ENCODE assay signal across 9 cellular contexts in genomic region chr11:33063326-33063775, GRCh38. TPM values are rescaled to one million over a fixed set of nuclear protein-coding genes. Genes with fewer than 3 reads are reported as not detected.
A peak's percentile ranks its signal among the peaks of the same experiment; 100 is the strongest.
DNase-seq lines count a peak whose midpoint lies in the region; ATAC-seq and TF ChIP-seq lines count a peak whose summit lies in the region.
"Had no signal": no experiment of that assay in that cellular context is flagged by ENCODE, and none has a peak within 500 bp of the region (broad histone marks: within the 10 kb centered on the region; RNA-seq: fewer than 3 reads in every experiment).

No MANE protein-coding gene starts in this region.

- no peak overlapping the region for H3K4ac ChIP-seq in IMR-90 (ENCODE audit: low read depth, low read length)

- H3K36me3 ChIP-seq in IMR-90 (ENCODE audit: control insufficient read depth, insufficient read depth, low read length) (peaks cover 33% of the 10 kb centered on the region), right atrium auricular region (peaks cover 68% of the 10 kb centered on the region)

- TF ChIP-seq CTCF in IMR-90 (conservative IDR thresholded peaks at IDR 0.05; ENCODE audit: low read depth, low read length) = no peak
- TF ChIP-seq CTCF in right atrium auricular region (IDR thresholded peaks at IDR 0.05) = no peak

- peak; percentile 40 for ATAC-seq in GM19025 (IDR thresholded peaks at IDR 0.05; ENCODE audit: low read depth, unreplicated experiment)
- ATAC-seq in IMR-90 (ENCODE audit: low read depth) = peak; percentile 40

- peaks cover 7% of the 10 kb centered on the region; the same call in 1 of the 2 replicates for H3K4me1 ChIP-seq in IMR-90 (ENCODE audit: control insufficient read depth, insufficient read depth, low read length)
- H3K4me1 ChIP-seq in right atrium auricular region = peaks cover 0 to 19% of the 10 kb centered on the region in 2 donors

- CTCF ChIA-PET in IMR-90 (lab: Yijun Ruan, JAX) = interaction anchor here (0.7 to 0.8 kb wide), 2 partner anchors 97 to 254 kb away, joined by 3 read pairs; no protein-coding TSS in a partner anchor

- peak; percentile 40 for DNase-seq in AG08395 (ENCODE audit: low spot score)
- DNase-seq in IMR-90 = peak; percentile 77
- no peak for DNase-seq in HuH-7.5 (ENCODE audit: low spot score)
- DNase-seq in NK-92 (lab: John Stamatoyannopoulos, UW; ENCODE audit: unreplicated experiment) = no peak
- DNase-seq in posterior vena cava (ENCODE audit: low spot score) = no peak
- no peak for DNase-seq in right atrium auricular region (ENCODE audit: low spot score)

- H2AK9ac ChIP-seq in IMR-90 (replicated peaks; ENCODE audit: low read depth, low read length, poor library complexity) = no peak overlapping the region

- no peak for TF ChIP-seq RAD21 in IMR-90 (IDR thresholded peaks at IDR 0.05; ENCODE audit: low read length)

- H3K27ac Mint-ChIP-seq in dendritic cell treated with granulocyte-macrophage colony-stimulating factor and Interleukin-4, amounts not matched to agents 40 ng/mL and 50 ng/mL, for 4 days = peak overlapping the region; percentile 83

- in situ Hi-C loops in IMR-90 (cut with MboI; ENCODE audit: low sequenced_read_pairs) = loop anchor here (5.0 to 25.0 kb wide), 3 partner anchors 106 to 476 kb away; partner anchors contain the start of genes EIF3M and PRRG4

- intact Hi-C loops in IMR-90 (cut with micrococcal nuclease) (loop anchor here (5.0 kb wide), 1 partner anchor 171 kb away; the partner anchor contains the start of gene QSER1), posterior vena cava (cut with DNase I) (no loop called here)
- intact Hi-C loops in dendritic cell treated with granulocyte-macrophage colony-stimulating factor and Interleukin-4, amounts not matched to agents 40 ng/mL and 50 ng/mL, for 4 days (cut with micrococcal nuclease) = loop anchor here (5.0 to 10.0 kb wide), 3 partner anchors 46 to 219 kb away; partner anchors contain the start of genes DEPDC7 and QSER1

- H3K18ac ChIP-seq in IMR-90 (ENCODE audit: low read depth, low read length) = no peak overlapping the region

- no peak overlapping the region; the same call in 1 of the 2 replicates for H3K14ac ChIP-seq in IMR-90 (replicated peaks; ENCODE audit: low read depth, low read length)

- H3K23ac ChIP-seq in IMR-90 (ENCODE audit: low read depth, low read length) = no peak overlapping the region

- BruUV-seq in IMR-90 (replicated peaks; lab: Mats Ljungman, UMichigan) = no TSS peak

- peak overlapping the region; percentile 23 for H3K4me3 Mint-ChIP-seq in dendritic cell treated with granulocyte-macrophage colony-stimulating factor and Interleukin-4, amounts not matched to agents 40 ng/mL and 50 ng/mL, for 4 days

- no peak overlapping the region for H4K91ac ChIP-seq in IMR-90 (ENCODE audit: insufficient read depth, low read depth, low read length)

- H3K36me3 Mint-ChIP-seq in dendritic cell treated with granulocyte-macrophage colony-stimulating factor and Interleukin-4, amounts not matched to agents 40 ng/mL and 50 ng/mL, for 4 days (ENCODE audit: low read depth) = peaks cover 77% of the 10 kb centered on the region

- H3K56ac ChIP-seq in IMR-90 (ENCODE audit: extremely low read depth, insufficient read depth, low read length) = no peak overlapping the region

- H2BK5ac ChIP-seq in IMR-90 (ENCODE audit: low read depth, low read length, poor library complexity, severe bottlenecking) = no peak overlapping the region

- H4K8ac ChIP-seq in IMR-90 (ENCODE audit: low read depth in 2 of 2, low read length in 2 of 2) = no peak overlapping the region

- H2BK20ac ChIP-seq in IMR-90 (ENCODE audit: low read depth, low read length) = no peak overlapping the region

- H3K27me3 Mint-ChIP-seq in dendritic cell treated with granulocyte-macrophage colony-stimulating factor and Interleukin-4, amounts not matched to agents 40 ng/mL and 50 ng/mL, for 4 days = no peaks in the 10 kb centered on the region

- dilution Hi-C loops in IMR-90 (cut with HindIII; ENCODE audit: low sequenced_read_pairs, unreplicated experiment) = no loop called here

- no peak overlapping the region for H3K4me2 ChIP-seq in IMR-90 (ENCODE audit: low read depth, low read length)

- H2BK15ac ChIP-seq in IMR-90 (ENCODE audit: low read depth, low read length) = no peak overlapping the region

- H2AK5ac ChIP-seq in IMR-90 (ENCODE audit: low read depth, low read length) = no peak overlapping the region

- H3K4me1 Mint-ChIP-seq in dendritic cell treated with granulocyte-macrophage colony-stimulating factor and Interleukin-4, amounts not matched to agents 40 ng/mL and 50 ng/mL, for 4 days (ENCODE audit: low read depth) = peaks cover 53% of the 10 kb centered on the region

- H3K9me3 ChIP-seq in IMR-90 (ENCODE audit: control insufficient read depth, insufficient read depth, low read length) (no peaks in the 10 kb centered on the region), right atrium auricular region (no peaks in the 10 kb centered on the region)

- H3K27me3 ChIP-seq in IMR-90 (ENCODE audit: control insufficient read depth, insufficient read depth, low read length) (no peaks in the 10 kb centered on the region), right atrium auricular region (no peaks in the 10 kb centered on the region)
- H3K27me3 ChIP-seq: cardiac muscle cell had no signal

- H4K20me1 ChIP-seq in IMR-90 (ENCODE audit: insufficient read depth, low read length) = no peaks in the 10 kb centered on the region

- H2AFZ ChIP-seq in IMR-90 (replicated peaks; ENCODE audit: low read length, poor library complexity) = no peak overlapping the region

- H3K9me1 ChIP-seq in IMR-90 (ENCODE audit: insufficient read depth, low read length) = 0 out of 2 replicates have a peak, but pooled peaks cover 11% of the 10 kb centered on the region

- H3K4me3 ChIP-seq in IMR-90 (ENCODE audit: insufficient read depth, low read depth, low read length) (no peak overlapping the region), right atrium auricular region (no peak overlapping the region)
- H3K4me3 ChIP-seq: cardiac muscle cell had no signal

- H3K9me3 Mint-ChIP-seq in dendritic cell treated with granulocyte-macrophage colony-stimulating factor and Interleukin-4, amounts not matched to agents 40 ng/mL and 50 ng/mL, for 4 days = no peaks in the 10 kb centered on the region

- no peak overlapping the region for H3K9ac ChIP-seq in IMR-90 (ENCODE audit: low read depth, low read length)

- no peak overlapping the region for H4K5ac ChIP-seq in IMR-90 (ENCODE audit: low read depth, low read length)

- H3K27ac ChIP-seq in IMR-90 (ENCODE audit: insufficient read depth, low read length) (no peak overlapping the region), right atrium auricular region (no peak overlapping the region)
- H3K27ac ChIP-seq: cardiac muscle cell had no signal

- peaks cover 0 to 12% of the 10 kb centered on the region in 2 experiments; a peak in 2 of 4 replicates for H3K79me1 ChIP-seq in IMR-90 (ENCODE audit: low read depth in 1 of 2, low read length in 2 of 2)

- POLR2A ChIA-PET in IMR-90 (lab: Charles Lee; ENCODE audit: unreplicated experiment) = no interaction called here

- no CpG with 5 or more reads among the region's 2 CpGs for WGBS in IMR-90 (ENCODE audit: extremely low coverage in 2 of 2, insufficient read length in 1 of 2), 2 experiments

- TF ChIP-seq POLR2A in IMR-90 (IDR thresholded peaks at IDR 0.05; ENCODE audit: low read depth, low read length) = no peak

- no peak overlapping the region for H2BK120ac ChIP-seq in IMR-90 (ENCODE audit: low read depth, low read length)

TF ChIP-seq in IMR-90, 13 proteins besides CTCF, POLR2A, EP300 and RAD21:
- TF ChIP-seq MAZ (IDR thresholded peaks at IDR 0.05; ENCODE audit: borderline replicate concordance, low read depth, low read length) (no peak), CEBPB (IDR thresholded peaks at IDR 0.05; ENCODE audit: low read depth, low read length) (no peak), RCOR1 (IDR thresholded peaks at IDR 0.05; ENCODE audit: insufficient replicate concordance, low read length) (no peak), MAFK (IDR thresholded peaks at IDR 0.05; ENCODE audit: low read depth, low read length) (no peak), RFX5 (IDR thresholded peaks at IDR 0.05; ENCODE audit: low read depth, low read length) (no peak), BHLHE40 (IDR thresholded peaks at IDR 0.05; ENCODE audit: low read depth, low read length) (no peak)

RNA-seq across cellular contexts. Expression of gene TCP11L1, which starts 24.0 kb away (rescaled TPM):
- total RNA-seq in IMR-90 (2012; rRNA removed) (17.4 and 23.1 TPM in 2 replicates), posterior vena cava (10 to 100 TPM; 25.4 to 28.3 TPM), right atrium auricular region (10 to 100 TPM; 11.9 to 15.3 TPM)
- 13.7 and 13.9 TPM in 2 replicates for polyA plus RNA-seq in IMR-90 (2012; rRNA removed)
- 8.7 and 8.9 TPM in 2 replicates for polyA plus RNA-seq in IMR-90 (2012; cell fraction: cytosol; rRNA removed)
- polyA plus RNA-seq in IMR-90 (2012; cell fraction: nucleus; rRNA removed; ENCODE audit: low replicate concordance) = 9.7 and 14.1 TPM in 2 replicates

RNA-seq across cellular contexts. Expression of gene DEPDC7, which starts 47.7 kb away (rescaled TPM):
- total RNA-seq in IMR-90 (2012; rRNA removed) (9.7 TPM in 2 replicates), posterior vena cava (1 to 10 TPM; 1.4 TPM), right atrium auricular region (under 1 TPM; 0.33 to 0.51 TPM)
- 5.9 and 7.4 TPM in 2 replicates for polyA plus RNA-seq in IMR-90 (2012; rRNA removed)
- 1.2 and 1.6 TPM in 2 replicates for polyA plus RNA-seq in IMR-90 (2012; cell fraction: cytosol; rRNA removed)
- polyA plus RNA-seq in IMR-90 (2012; cell fraction: nucleus; rRNA removed; ENCODE audit: low replicate concordance) = 2.8 and 14.1 TPM in 2 replicates

Comparison
In these comparisons a context has a peak if more than half of its experiments do, and no peak if none do; other contexts are left out.
1. DNase-seq: peak in AG08395 (single experiment) and IMR-90 (single experiment); none in HuH-7.5 (single experiment), NK-92 (single experiment), posterior vena cava (single experiment) and right atrium auricular region (single experiment).
2. intact Hi-C loops: an anchor here in IMR-90 (5.0 kb wide) and dendritic cell treated with granulocyte-macrophage colony-stimulating factor and Interleukin-4, amounts not matched to agents 40 ng/mL and 50 ng/mL, for 4 days (5.0 to 10.0 kb wide); none called in posterior vena cava.